In the genomic region with DNA sequence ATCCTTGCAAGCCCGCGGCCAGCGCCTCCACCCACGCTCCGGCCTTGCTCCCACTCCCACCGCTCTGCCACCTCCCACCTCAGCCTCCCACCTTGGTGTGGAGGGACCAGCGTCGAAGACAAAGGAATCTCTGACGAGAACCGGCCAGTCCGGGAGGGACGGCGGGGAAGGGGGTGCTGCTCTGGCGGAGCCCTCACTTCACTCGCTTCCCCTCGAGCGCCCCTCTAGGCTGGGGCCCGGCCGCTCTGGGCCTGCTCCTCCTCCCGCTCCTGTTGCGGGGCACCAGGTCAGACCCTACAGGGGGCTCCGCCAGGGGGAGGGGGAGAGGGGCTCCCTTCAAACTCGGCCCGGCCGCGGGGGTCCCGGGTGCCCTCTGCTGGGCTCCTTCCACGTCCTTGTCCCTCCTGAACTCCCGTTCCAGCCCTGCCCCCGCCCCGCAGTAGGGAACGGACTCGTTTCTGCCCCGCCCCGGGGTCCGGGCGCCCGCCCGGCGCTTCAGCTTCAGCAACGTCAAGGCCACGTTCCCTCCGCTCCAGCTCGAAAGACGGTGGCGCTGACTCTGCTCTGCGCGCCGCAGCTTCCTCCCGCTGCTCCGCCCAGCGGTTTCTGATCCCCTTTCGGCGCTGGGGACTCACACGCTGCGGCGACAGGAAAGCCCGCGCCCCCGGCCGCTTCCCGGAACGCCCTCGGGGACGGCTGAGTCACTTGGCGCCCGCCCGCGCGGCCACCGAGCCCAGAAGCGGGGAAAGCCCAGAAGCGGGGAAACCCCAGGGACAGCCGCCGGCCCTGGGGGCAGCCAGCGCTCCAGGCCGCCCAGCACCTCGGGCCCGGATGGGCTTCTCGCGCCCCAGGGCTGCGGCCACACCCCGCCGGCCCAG, we compare ENCODE assay signal across 8 cellular contexts. TPM values are rescaled to one million over a fixed set of nuclear protein-coding genes. Genes with fewer than 3 reads are reported as not detected.
DNase-seq lines count a peak whose midpoint lies in the region; ATAC-seq and TF ChIP-seq lines count a peak whose summit lies in the region.

No MANE protein-coding gene starts in this region.

- peaks cover 59% of the 10 kb centered on the region for H3K4me1 ChIP-seq in lower lobe of right lung

- DNase-seq in NCI-H748 treated with DMSO at 0.1 percent for 48 hours (lab: John Stamatoyannopoulos, UW) (peak; percentile 15), dorsolateral prefrontal cortex (peak; percentile 18 to 88 (median 64)), lower lobe of right lung (peak; percentile 93)
- peak; percentile 93 to 95 for DNase-seq in activated CD4-positive, alpha-beta T cell treated with anti-CD3 and anti-CD28 coated beads, Interleukin-2, amount 50 U/mL, for 4 hours
- peak; percentile 89 to 95 (median 92) for DNase-seq in stimulated activated CD4-positive, alpha-beta T cell treated with anti-CD3 and anti-CD28 coated beads, TNF-alpha, amount 100 ng/mL, for 24 hours (ENCODE audit: low read depth in 3 of 3)

- H3K27me3 ChIP-seq in dorsolateral prefrontal cortex (no peaks in the 10 kb centered on the region), lower lobe of right lung (ENCODE audit: low read depth) (no peaks in the 10 kb centered on the region)

- H3K36me3 ChIP-seq in lower lobe of right lung: no peaks in the 10 kb centered on the region

- peak overlapping the region; percentile 47 to 83 (median 70) for H3K4me3 ChIP-seq in dorsolateral prefrontal cortex
- H3K4me3 ChIP-seq in lower lobe of right lung: peak overlapping the region; percentile 68

- ATAC-seq in GM19324 (IDR thresholded peaks at IDR 0.05; ENCODE audit: low FRiP score, unreplicated experiment) (peak; percentile 86), HG03457 (IDR thresholded peaks at IDR 0.05; ENCODE audit: unreplicated experiment) (peak; percentile 86), lower lobe of right lung (peak; percentile 96 to 97)

- no peaks in the 10 kb centered on the region for H3K9me3 ChIP-seq in lower lobe of right lung

- intact Hi-C loops in dorsolateral prefrontal cortex (cut with DNase I): loop anchor here in 1 of 2 donors (5.0 kb wide), 1 partner anchor 40 kb away; no protein-coding TSS in a partner anchor
- intact Hi-C loops in lower lobe of right lung (cut with DNase I): no loop called here

- peak; percentile 33 for TF ChIP-seq CTCF in C4-2B (conservative IDR thresholded peaks at IDR 0.05)
- TF ChIP-seq CTCF in dorsolateral prefrontal cortex (IDR thresholded peaks at IDR 0.05 in 54 of 56, conservative IDR thresholded peaks at IDR 0.05 in 2 of 56; ENCODE audit: low read depth in 1 of 56, partially characterized antibody in 56 of 56): peak in 26 of 56 donors; percentile 6 to 47 (median 19)
- TF ChIP-seq CTCF in lower lobe of right lung (IDR thresholded peaks at IDR 0.05): no peak

- H3K27ac ChIP-seq in C4-2B (peak overlapping the region; percentile 74), dorsolateral prefrontal cortex (peak overlapping the region; percentile 51 to 95 (median 86)), lower lobe of right lung (peak overlapping the region; percentile 93)

RNA-seq across cellular contexts. Expression of gene ARHGAP31, which starts 28.6 kb away (rescaled TPM):
- 10 to 100 TPM; 10.9 to 62.5 (median 21.3) TPM for total RNA-seq in dorsolateral prefrontal cortex
- total RNA-seq in lower lobe of right lung: 100 TPM

Comparison
In these comparisons a context has a peak if more than half of its experiments do, and no peak if none do; other contexts are left out.
1. Peak in every context shown above with its lines: DNase-seq, ATAC-seq, H3K4me3 ChIP-seq and H3K27ac ChIP-seq.
2. DNase-seq: peak in every context shown above with its lines; median percentile 94 in activated CD4-positive, alpha-beta T cell treated with anti-CD3 and anti-CD28 coated beads, Interleukin-2, amount 50 U/mL, for 4 hours; 93 in lower lobe of right lung; 92 in stimulated activated CD4-positive, alpha-beta T cell treated with anti-CD3 and anti-CD28 coated beads, TNF-alpha, amount 100 ng/mL, for 24 hours; 64 in dorsolateral prefrontal cortex; 15 in NCI-H748 treated with DMSO at 0.1 percent for 48 hours.